ENCODE assay signal across 1 cellular context in genomic region chr19:41264581-41265375, GRCh38.
TF ChIP-seq lines count a peak whose summit lies in the region.

No MANE protein-coding gene starts in this region.

TF ChIP-seq in K562, 482 proteins besides CTCF, POLR2A, EP300 and RAD21 (continued from another document and continues in another):
- no peak for TF ChIP-seq THRA (IDR thresholded peaks at IDR 0.05)
- no peak for TF ChIP-seq RAD51 (IDR thresholded peaks at IDR 0.05; ENCODE audit: borderline replicate concordance, low read depth)
- 0 out of 4 replicates have a peak, but pooled peaks of 1 of the 2 experiments have one; percentile 12 for TF ChIP-seq TEAD1 (CRISPR knock-in tag; IDR thresholded peaks at IDR 0.05)
- TF ChIP-seq ZBTB7A (IDR thresholded peaks at IDR 0.05; ENCODE audit: borderline replicate concordance, control insufficient read depth, low read depth, low read length), result peak; percentile 41; the same call in 1 of the 2 replicates
- no peak for TF ChIP-seq SNRNP70 (optimal IDR thresholded peaks at IDR 0.05; ENCODE audit: low read depth, low read length)
- no peak for TF ChIP-seq ZNF23 (CRISPR knock-in tag; IDR thresholded peaks at IDR 0.05)
- no peak for TF ChIP-seq ARHGAP35 (IDR thresholded peaks at IDR 0.05; ENCODE audit: partially characterized antibody)
- no peak for TF ChIP-seq ZFP1 (CRISPR knock-in tag; IDR thresholded peaks at IDR 0.05)
- no peak for TF ChIP-seq ARID2 (IDR thresholded peaks at IDR 0.05)
- no peak for TF ChIP-seq ZNF197 (CRISPR knock-in tag; IDR thresholded peaks at IDR 0.05; ENCODE audit: low read depth)
- TF ChIP-seq USF2 (CRISPR knock-in tag; IDR thresholded peaks at IDR 0.05), result peak; percentile 1; the same call in 1 of the 2 replicates
- no peak for TF ChIP-seq ZNF140 (CRISPR knock-in tag; IDR thresholded peaks at IDR 0.05)
- peak; percentile 85 for TF ChIP-seq ARID4B (CRISPR knock-in tag; IDR thresholded peaks at IDR 0.05)
- TF ChIP-seq ZNF76 (CRISPR knock-in tag; IDR thresholded peaks at IDR 0.05; ENCODE audit: borderline replicate concordance), result no peak
- no peak for TF ChIP-seq THRAP3 (IDR thresholded peaks at IDR 0.05; ENCODE audit: borderline replicate concordance)
- TF ChIP-seq ZNF134 (CRISPR knock-in tag; conservative IDR thresholded peaks at IDR 0.05), result no peak
- no peak for TF ChIP-seq GTF3C2 (IDR thresholded peaks at IDR 0.05; ENCODE audit: borderline replicate concordance, extremely low read depth, insufficient read length)
- TF ChIP-seq MAX (CRISPR knock-in tag; IDR thresholded peaks at IDR 0.05), result no peak
- 0 out of 2 replicates have a peak, but pooled peaks have one; percentile 85 for TF ChIP-seq KAT7 (CRISPR knock-in tag; IDR thresholded peaks at IDR 0.05; ENCODE audit: borderline replicate concordance)
- TF ChIP-seq ZNF224 (CRISPR knock-in tag; IDR thresholded peaks at IDR 0.05), result no peak
- TF ChIP-seq GATAD2A (IDR thresholded peaks at IDR 0.05), result no peak
- TF ChIP-seq RBFOX2 (IDR thresholded peaks at IDR 0.05; ENCODE audit: low read depth, low read length), result peak; percentile 84
- TF ChIP-seq ZFP91 (CRISPR knock-in tag; IDR thresholded peaks at IDR 0.05), result no peak
- TF ChIP-seq POLR2B (IDR thresholded peaks at IDR 0.05; ENCODE audit: low read depth, partially characterized antibody), result no peak
- TF ChIP-seq ZNF589 (CRISPR knock-in tag; IDR thresholded peaks at IDR 0.05; ENCODE audit: low read depth), result 0 out of 2 replicates have a peak, but pooled peaks have one; percentile 30
- TF ChIP-seq FIP1L1 (IDR thresholded peaks at IDR 0.05; ENCODE audit: low read depth, low read length, poor library complexity, severe bottlenecking), result peak; percentile 86
- no peak for TF ChIP-seq MAFF (IDR thresholded peaks at IDR 0.05; ENCODE audit: low read length)
- peak; percentile 99 for TF ChIP-seq RBM14 (IDR thresholded peaks at IDR 0.05; ENCODE audit: borderline replicate concordance, insufficient read depth, low read depth, low read length)
- peak; percentile 82 for TF ChIP-seq ZFX (CRISPR knock-in tag; IDR thresholded peaks at IDR 0.05)
- no peak for TF ChIP-seq MCM7 (IDR thresholded peaks at IDR 0.05)
- TF ChIP-seq CXXC5 (CRISPR knock-in tag; IDR thresholded peaks at IDR 0.05), result no peak
- no peak; the same call in 1 of the 2 replicates for TF ChIP-seq TFAP4 (CRISPR knock-in tag; IDR thresholded peaks at IDR 0.05; ENCODE audit: borderline replicate concordance)
- peak; percentile 19; the same call in 1 of the 2 replicates for TF ChIP-seq SIN3B (IDR thresholded peaks at IDR 0.05; ENCODE audit: low read depth)
- 0 out of 2 replicates have a peak, but pooled peaks have one; percentile 1 for TF ChIP-seq FOSL1 (tag; conservative IDR thresholded peaks at IDR 0.05)
- no peak for TF ChIP-seq BRF1 (IDR thresholded peaks at IDR 0.05; ENCODE audit: borderline replicate concordance, extremely low read depth, insufficient read length)
- TF ChIP-seq MNT (conservative IDR thresholded peaks at IDR 0.05), result no peak
- TF ChIP-seq HMGXB4 (CRISPR knock-in tag; IDR thresholded peaks at IDR 0.05), result peak; percentile 74; the same call in 1 of the 2 replicates
- TF ChIP-seq TEAD4 (IDR thresholded peaks at IDR 0.05; ENCODE audit: low read length), result no peak
- peak; percentile 58; the same call in 1 of the 2 replicates for TF ChIP-seq TEAD4 (CRISPR knock-in tag; IDR thresholded peaks at IDR 0.05; ENCODE audit: borderline replicate concordance)
- TF ChIP-seq KDM4B (IDR thresholded peaks at IDR 0.05; ENCODE audit: borderline replicate concordance in 2 of 2, low read depth in 1 of 2), result no peak; a peak in 1 of 4 replicates
- TF ChIP-seq SETDB1 (IDR thresholded peaks at IDR 0.05; ENCODE audit: low read length), result no peak
- TF ChIP-seq ZNF766 (CRISPR knock-in tag; conservative IDR thresholded peaks at IDR 0.05), result peak; percentile 3; the same call in 1 of the 2 replicates
- peak; percentile 34 for TF ChIP-seq GTF2E2 (tag; IDR thresholded peaks at IDR 0.05)
- TF ChIP-seq ELF1 (tag; IDR thresholded peaks at IDR 0.05), result no peak
- TF ChIP-seq ZNF239 (CRISPR knock-in tag; IDR thresholded peaks at IDR 0.05), result no peak
- peak; percentile 75; the same call in 1 of the 2 replicates for TF ChIP-seq PHB (CRISPR knock-in tag; IDR thresholded peaks at IDR 0.05)
- TF ChIP-seq ZNF740 (CRISPR knock-in tag; IDR thresholded peaks at IDR 0.05), result 0 out of 2 replicates have a peak, but pooled peaks have one; percentile 90
- peak; percentile 59 to 72; a peak in 2 of 4 replicates for TF ChIP-seq ZNF740 (tag; IDR thresholded peaks at IDR 0.05)
- TF ChIP-seq DPF2 (IDR thresholded peaks at IDR 0.05), result no peak
- TF ChIP-seq CBX3 (IDR thresholded peaks at IDR 0.05; ENCODE audit: borderline replicate concordance in 1 of 2, low read length in 2 of 2), result no peak
- TF ChIP-seq PHF21A (IDR thresholded peaks at IDR 0.05; ENCODE audit: borderline replicate concordance, low read depth), result no peak
- TF ChIP-seq GABPB1 (CRISPR knock-in tag; IDR thresholded peaks at IDR 0.05), result no peak
- TF ChIP-seq RBM25 (IDR thresholded peaks at IDR 0.05; ENCODE audit: low read depth, low read length, severe bottlenecking), result no peak
- TF ChIP-seq NFE2L1 (tag; IDR thresholded peaks at IDR 0.05; ENCODE audit: borderline replicate concordance, low read depth), result no peak
- TF ChIP-seq TFAM (CRISPR knock-in tag; conservative IDR thresholded peaks at IDR 0.05), result no peak
